18 cellular contexts compared by ENCODE assay signal in genomic region chr1:23582820-23583219, GRCh38.
"Had no signal": no experiment of that assay in that cellular context is flagged by ENCODE, and none has a peak within 500 bp of the region (broad histone marks: within the 10 kb centered on the region; RNA-seq: fewer than 3 reads in every experiment).

No MANE protein-coding gene starts in this region.

- H3K27me3 Mint-ChIP-seq: activated naive CD8-positive, alpha-beta T cell treated with anti-CD3 and anti-CD28 coated beads for 36 hours; progenitor cell of endocrine pancreas; stimulated activated naive CD8-positive, alpha-beta T cell treated with anti-CD3 and anti-CD28 coated beads, Interleukin-15, amount 100 ng/mL, for 72 hours had no signal

- H3K4me3 Mint-ChIP-seq: activated naive CD8-positive, alpha-beta T cell treated with anti-CD3 and anti-CD28 coated beads for 36 hours; stimulated activated naive CD8-positive, alpha-beta T cell treated with anti-CD3 and anti-CD28 coated beads, Interleukin-15, amount 100 ng/mL, for 72 hours had no signal

- DNase-seq: activated CD4-positive, alpha-beta T cell treated with anti-CD3 and anti-CD28 coated beads, Interleukin-2, amount 50 U/mL, for 1 hour; activated effector memory CD4-positive, alpha-beta T cell treated with anti-CD3 and anti-CD28 coated beads, Interleukin-2, amount 50 U/mL, for 16 hours; activated naive CD8-positive, alpha-beta T cell treated with anti-CD3 and anti-CD28 coated beads for 36 hours; activated T-cell treated with anti-CD3 and anti-CD28 coated beads, Interleukin-2, amount 50 U/mL, for 1 hour; dermis blood vessel endothelial cell; kidney; left ventricle myocardium superior; stimulated activated CD4-positive, alpha-beta T cell treated with anti-CD3 and anti-CD28 coated beads, Interleukin-4, amount 100 ng/mL, for 1 hour; stimulated activated CD8-positive, alpha-beta memory T cell treated with anti-CD3 and anti-CD28 coated beads, Interleukin-4, amount 100 ng/mL, for 48 hours; stimulated activated naive CD8-positive, alpha-beta T cell treated with anti-CD3 and anti-CD28 coated beads, Interleukin-15, amount 100 ng/mL, for 72 hours; T-helper 2 cell; testis; uterus had no signal

- H3K27me3 ChIP-seq: breast epithelium, gastroesophageal sphincter, testis, uterus had no signal

- H3K9me3 Mint-ChIP-seq: activated naive CD8-positive, alpha-beta T cell treated with anti-CD3 and anti-CD28 coated beads for 36 hours; stimulated activated naive CD8-positive, alpha-beta T cell treated with anti-CD3 and anti-CD28 coated beads, Interleukin-15, amount 100 ng/mL, for 72 hours had no signal

- H3K27ac ChIP-seq: breast epithelium, gastroesophageal sphincter, neutrophil, testis, uterus had no signal

- H3K27ac Mint-ChIP-seq: activated naive CD8-positive, alpha-beta T cell treated with anti-CD3 and anti-CD28 coated beads for 36 hours; progenitor cell of endocrine pancreas; stimulated activated naive CD8-positive, alpha-beta T cell treated with anti-CD3 and anti-CD28 coated beads, Interleukin-15, amount 100 ng/mL, for 72 hours had no signal

- H3K9me3 ChIP-seq: breast epithelium, gastroesophageal sphincter, neutrophil, testis, uterus had no signal

- H3K4me1 ChIP-seq: uterus had no signal

- H3K36me3 ChIP-seq: breast epithelium, gastroesophageal sphincter, neutrophil, uterus had no signal

- H3K4me3 ChIP-seq: breast epithelium, gastroesophageal sphincter, testis, uterus had no signal

- ATAC-seq: gastroesophageal sphincter; left ventricle myocardium superior; sciatic nerve; stimulated activated naive CD8-positive, alpha-beta T cell treated with anti-CD3 and anti-CD28 coated beads, Interleukin-15, amount 100 ng/mL, for 72 hours had no signal
